19 cellular contexts compared by ENCODE assay signal in the genomic region with DNA sequence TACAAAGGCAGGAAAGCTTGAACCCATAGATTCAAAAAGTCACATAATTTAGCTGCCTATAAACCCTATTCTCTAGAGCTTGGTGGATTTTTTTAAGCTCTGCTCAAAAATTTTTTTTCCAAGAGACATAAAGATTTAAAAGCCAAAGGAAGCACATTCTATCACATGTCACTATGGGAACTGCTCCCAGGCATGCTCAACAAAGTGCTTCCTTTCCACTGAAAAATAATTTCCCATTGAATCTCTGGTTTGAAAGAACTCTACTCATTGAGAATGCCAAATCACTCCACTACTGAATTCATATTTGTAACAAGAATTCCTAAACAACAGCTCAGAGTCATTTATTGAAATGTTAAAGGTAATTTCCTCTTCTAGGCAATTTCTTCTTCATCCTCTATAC.
"Had no signal": no experiment of that assay in that cellular context is flagged by ENCODE, and none has a peak within 500 bp of the region (broad histone marks: within the 10 kb centered on the region; RNA-seq: fewer than 3 reads in every experiment).

No MANE protein-coding gene starts in this region.

- DNase-seq: activated CD4-positive, alpha-beta T cell treated with anti-CD3 and anti-CD28 coated beads, Interleukin-2, amount 50 U/mL, for 48 hours; activated CD4-positive, CD25-positive, alpha-beta regulatory T cell treated with anti-CD3 and anti-CD28 coated beads, Interleukin-2, amount 50 U/mL, for 72 hours; activated CD8-positive, alpha-beta memory T cell treated with anti-CD3 and anti-CD28 coated beads, Interleukin-2, amount 10 ng/mL, durations not matched to agents 7 days and 5 days; activated effector memory CD4-positive, alpha-beta T cell treated with Interleukin-2 at 50 U/mL for 16 hours; activated T-cell treated with anti-CD3 and anti-CD28 coated beads, Interleukin-2, amount 50 U/mL, for 24 hours; body of pancreas; left colon; right lobe of liver; stimulated activated CD4-positive, alpha-beta T cell treated with anti-CD3 and anti-CD28 coated beads, Interleukin-12 subunit alpha, Interleukin-12 subunit beta, amount 100 ng/mL, for 4 hours; stimulated activated CD4-positive, alpha-beta T cell treated with anti-CD3 and anti-CD28 coated beads, Interleukin-2, amount 100 ng/mL, for 48 hours; stimulated activated naive CD4-positive, alpha-beta T cell treated with Interleukin-2 at 50 U/mL for 16 hours; SW 1271 had no signal

- H3K4me1 Mint-ChIP-seq: activated CD8-positive, alpha-beta memory T cell treated with anti-CD3 and anti-CD28 coated beads, Interleukin-2, amount 10 ng/mL, durations not matched to agents 7 days and 5 days; activated naive CD4-positive, alpha-beta T cell treated with anti-CD3 and anti-CD28 coated beads, Interleukin-2, amount 50 U/mL, for 24 hours; memory B cell had no signal

- H3K36me3 ChIP-seq: neutrophil, right lobe of liver, SJSA1, suprapubic skin had no signal

- H3K4me3 ChIP-seq: body of pancreas, right lobe of liver, SJSA1, suprapubic skin had no signal

- H3K27ac ChIP-seq: neutrophil, SJSA1, suprapubic skin had no signal

- H3K9me3 Mint-ChIP-seq: memory B cell; T-helper 2 cell treated with Interferon-gamma antibody and Interleukin-4, amounts not matched to agents 5 μg/mL and 100 μg/mL, for 36 hours had no signal

- H3K36me3 Mint-ChIP-seq: activated CD8-positive, alpha-beta memory T cell treated with anti-CD3 and anti-CD28 coated beads, Interleukin-2, amount 10 ng/mL, durations not matched to agents 7 days and 5 days; activated naive CD4-positive, alpha-beta T cell treated with anti-CD3 and anti-CD28 coated beads, Interleukin-2, amount 50 U/mL, for 24 hours; memory B cell had no signal

- ATAC-seq: activated CD8-positive, alpha-beta memory T cell treated with anti-CD3 and anti-CD28 coated beads, Interleukin-2, amount 10 ng/mL, durations not matched to agents 7 days and 5 days; body of pancreas; left colon had no signal

- H3K4me1 ChIP-seq: body of pancreas, right lobe of liver, suprapubic skin had no signal

- H3K27ac Mint-ChIP-seq: activated CD8-positive, alpha-beta memory T cell treated with anti-CD3 and anti-CD28 coated beads, Interleukin-2, amount 10 ng/mL, durations not matched to agents 7 days and 5 days; activated naive CD4-positive, alpha-beta T cell treated with anti-CD3 and anti-CD28 coated beads, Interleukin-2, amount 50 U/mL, for 24 hours; activated T-cell treated with anti-CD3 and anti-CD28 coated beads, Interleukin-2, amount 50 U/mL, for 24 hours; memory B cell; progenitor cell of endocrine pancreas; T-helper 2 cell treated with Interferon-gamma antibody and Interleukin-4, amounts not matched to agents 5 μg/mL and 100 μg/mL, for 36 hours had no signal

- H3K27me3 ChIP-seq: body of pancreas, neutrophil, right lobe of liver, SJSA1, suprapubic skin had no signal

- H3K27me3 Mint-ChIP-seq: activated CD8-positive, alpha-beta memory T cell treated with anti-CD3 and anti-CD28 coated beads, Interleukin-2, amount 10 ng/mL, durations not matched to agents 7 days and 5 days; activated naive CD4-positive, alpha-beta T cell treated with anti-CD3 and anti-CD28 coated beads, Interleukin-2, amount 50 U/mL, for 24 hours; activated T-cell treated with anti-CD3 and anti-CD28 coated beads, Interleukin-2, amount 50 U/mL, for 24 hours; memory B cell; progenitor cell of endocrine pancreas had no signal

- H3K4me3 Mint-ChIP-seq: activated CD8-positive, alpha-beta memory T cell treated with anti-CD3 and anti-CD28 coated beads, Interleukin-2, amount 10 ng/mL, durations not matched to agents 7 days and 5 days; activated naive CD4-positive, alpha-beta T cell treated with anti-CD3 and anti-CD28 coated beads, Interleukin-2, amount 50 U/mL, for 24 hours; activated T-cell treated with anti-CD3 and anti-CD28 coated beads, Interleukin-2, amount 50 U/mL, for 24 hours; memory B cell; T-helper 2 cell treated with Interferon-gamma antibody and Interleukin-4, amounts not matched to agents 5 μg/mL and 100 μg/mL, for 36 hours had no signal

- H3K9me3 ChIP-seq: body of pancreas, neutrophil, right lobe of liver, SJSA1, suprapubic skin had no signal
